ENCODE assay signal across 24 cellular contexts in the genomic region with DNA sequence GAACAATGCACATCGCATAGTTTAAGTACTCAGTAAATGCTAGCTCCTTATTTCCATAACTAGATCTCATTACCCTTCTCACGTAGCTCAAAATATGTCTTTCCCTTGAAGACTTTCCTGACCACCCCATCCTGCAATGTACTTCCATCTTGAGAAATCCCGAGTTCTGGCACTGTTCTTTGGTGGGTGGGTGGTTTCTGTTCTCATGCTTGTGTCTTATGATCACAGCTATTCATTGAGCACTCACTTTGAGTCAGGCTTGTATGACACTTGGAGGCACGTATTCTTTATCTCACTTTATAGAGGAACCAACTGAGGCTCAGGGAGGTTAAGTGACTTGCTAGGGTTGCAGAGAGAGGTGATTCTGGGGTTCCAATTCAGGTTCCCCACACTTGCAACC. TPM values are rescaled to one million over a fixed set of nuclear protein-coding genes. Genes with fewer than 3 reads are reported as not detected.
DNase-seq lines count a peak whose midpoint lies in the region; ATAC-seq and TF ChIP-seq lines count a peak whose summit lies in the region.
"Had no signal": no experiment of that assay in that cellular context is flagged by ENCODE, and none has a peak within 500 bp of the region (broad histone marks: within the 10 kb centered on the region; RNA-seq: fewer than 3 reads in every experiment).

No MANE protein-coding gene starts in this region.

- H3K4me3 ChIP-seq in Panc1 (ENCODE audit: low read depth in 2 of 2, low read length in 2 of 2) = no peak overlapping the region
- H3K4me3 ChIP-seq: GM23338, HAP-1, Peyer's patch had no signal

- no peaks in the 10 kb centered on the region for H3K36me3 ChIP-seq in Panc1 (ENCODE audit: control insufficient read depth, insufficient read depth, low read length)
- H3K36me3 ChIP-seq: HAP-1, Peyer's patch had no signal

- in situ Hi-C loops in Panc1 (cut with HindIII; ENCODE audit: low pct_unique_long_range_greater_than_20kb, low sequenced_read_pairs) = no loop called here

- no peaks in the 10 kb centered on the region for H3K27me3 ChIP-seq in Panc1 (ENCODE audit: control insufficient read depth, insufficient read depth, low read length)
- H3K27me3 ChIP-seq: Peyer's patch had no signal

- DNase-seq in NCI-H2171 treated with DMSO at 0.1 percent for 48 hours (lab: John Stamatoyannopoulos, UW) = peak; percentile 44
- no peak for DNase-seq in NCI-H2171 (lab: John Stamatoyannopoulos, UW)
- no peak for DNase-seq in Panc1 (ENCODE audit: low read depth, low spot score)
- DNase-seq in epithelial cell of prostate (ENCODE audit: low read depth, low spot score) = no peak
- DNase-seq in substantia nigra (lab: John Stamatoyannopoulos, UW) = no peak
- no peak for DNase-seq in stimulated activated CD4-positive, alpha-beta T cell treated with anti-CD3 and anti-CD28 coated beads, Interleukin-15, amount 100 ng/mL, for 24 hours
- DNase-seq in cortex of kidney (lab: John Stamatoyannopoulos, UW) = no peak
- DNase-seq: 8988T; AML-193; C1 segment of cervical spinal cord; CD8-positive, alpha-beta T cell; GDM1; MV-4-11; NCI-H1694 treated with DMSO at 0.1 percent for 48 hours; NCI-H510A; NCI-H748 treated with DMSO at 0.1 percent for 48 hours; Peyer's patch; T-cell had no signal

- H3K27ac ChIP-seq in Panc1 (ENCODE audit: low read length) (peak overlapping the region; percentile 70), epithelial cell of prostate (peak overlapping the region; percentile 95), substantia nigra (ENCODE audit: low read depth, low read length, poor library complexity, severe bottlenecking) (peak overlapping the region; percentile 52)
- H3K27ac ChIP-seq: Peyer's patch had no signal

- H3K9me3 ChIP-seq in Panc1 (ENCODE audit: control insufficient read depth, insufficient read depth, low read depth, low read length) = no peaks in the 10 kb centered on the region
- H3K9me3 ChIP-seq: HAP-1, Peyer's patch had no signal

- BruUV-seq in Panc1 (replicated peaks; lab: Mats Ljungman, UMichigan) = no TSS peak

- TF ChIP-seq CTCF in Panc1 (IDR thresholded peaks at IDR 0.05) = no peak

- intact Hi-C loops in Panc1 (cut with micrococcal nuclease; ENCODE audit: unreplicated experiment) = no loop called here

- peaks cover 25% of the 10 kb centered on the region for H3K4me1 ChIP-seq in Panc1 (ENCODE audit: control insufficient read depth, insufficient read depth, low read length)
- H3K4me1 ChIP-seq: Peyer's patch had no signal

- POLR2A ChIA-PET in Panc1 (lab: Charles Lee) = no interaction called here

- CTCF ChIA-PET in Panc1 (lab: Charles Lee) = no interaction called here

- ATAC-seq in Panc1 (no peak), GM19351 (IDR thresholded peaks at IDR 0.05; ENCODE audit: unreplicated experiment) (no peak)
- ATAC-seq: CD8-positive, alpha-beta T cell; T-cell had no signal

RNA-seq across cellular contexts. Expression of gene CLIP4, which starts 9.0 kb away (rescaled TPM):
- total RNA-seq in Panc1 (2021; ENCODE audit: unreplicated experiment) = 43.0 TPM
- polyA plus RNA-seq in Panc1 (2012; ENCODE audit: insufficient read length) = 15.2 TPM

RNA-seq across cellular contexts. Expression of gene PCARE, which starts 31.9 kb away (rescaled TPM):
- not detected for total RNA-seq in Panc1 (2021; ENCODE audit: unreplicated experiment)
- polyA plus RNA-seq in Panc1 (2012; ENCODE audit: insufficient read length) = not detected
- total RNA-seq: CD8-positive, alpha-beta T cell; Daoy; GM23338; Peyer's patch; T-cell had no signal
- polyA plus RNA-seq: AG04450, GM23338, IgD-negative memory B cell had no signal
